Comparison of ENCODE assay signal across 19 cellular contexts in the genomic region with DNA sequence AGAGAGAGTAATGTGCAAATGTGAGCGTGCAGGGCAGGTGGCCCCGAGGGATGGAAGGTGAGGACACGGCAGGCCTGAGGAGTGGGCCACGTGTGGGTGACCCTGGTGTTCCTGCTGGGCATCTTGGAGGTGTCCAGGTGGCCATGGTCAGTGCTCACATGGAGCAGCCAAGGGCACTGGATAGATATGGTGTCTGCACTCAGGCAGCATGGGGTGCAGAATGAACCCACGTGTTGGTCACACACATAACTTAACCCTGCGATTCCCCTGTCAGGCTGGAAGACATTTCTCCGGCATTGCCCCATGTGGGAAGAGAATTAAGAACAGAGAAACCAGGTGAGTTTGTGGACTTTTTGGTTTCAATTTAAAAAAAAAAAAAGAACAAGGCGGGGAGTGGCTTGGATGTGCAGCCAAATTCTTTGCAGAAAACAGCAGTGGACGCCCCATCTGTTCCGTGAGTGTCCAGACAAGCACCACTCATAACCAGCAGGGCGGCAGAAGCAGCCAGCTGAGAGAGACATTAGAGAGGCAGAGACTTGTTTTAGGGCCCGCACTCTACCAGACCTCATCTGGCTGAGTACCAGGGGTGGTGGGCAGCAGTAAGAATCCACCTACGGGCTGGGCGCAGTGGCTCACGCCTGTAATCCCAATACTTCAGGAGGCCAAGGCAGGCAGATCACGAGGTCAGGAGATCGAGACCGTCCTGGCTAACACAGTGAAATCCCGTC.
"Had no signal": no experiment of that assay in that cellular context is flagged by ENCODE, and none has a peak within 500 bp of the region (broad histone marks: within the 10 kb centered on the region; RNA-seq: fewer than 3 reads in every experiment).

No MANE protein-coding gene starts in this region.

- H3K9me3 ChIP-seq: ovary, testis had no signal

- H3K27me3 ChIP-seq: ovary, sigmoid colon, testis had no signal

- H3K4me3 ChIP-seq: lung, ovary, sigmoid colon, testis had no signal

- H3K4me1 ChIP-seq: sigmoid colon, testis had no signal

- H3K4me1 Mint-ChIP-seq: activated B cell treated with CpG ODN at 0.5 μM for 24 hours; activated naive CD8-positive, alpha-beta T cell treated with anti-CD3 and anti-CD28 coated beads, Interleukin-2, amount 10 ng/mL, durations not matched to agents 7 days and 5 days; stimulated activated naive CD8-positive, alpha-beta T cell treated with anti-CD3 and anti-CD28 coated beads, Interleukin-15, amount 100 ng/mL, for 72 hours had no signal

- H3K27ac Mint-ChIP-seq: activated B cell treated with CpG ODN at 0.5 μM for 24 hours; activated CD8-positive, alpha-beta T cell treated with anti-CD3 and anti-CD28 coated beads, Interleukin-2, amount 10 ng/mL, durations not matched to agents 7 days and 5 days; activated naive CD8-positive, alpha-beta T cell treated with anti-CD3 and anti-CD28 coated beads, Interleukin-2, amount 10 ng/mL, durations not matched to agents 7 days and 5 days; effector memory CD8-positive, alpha-beta T cell; T-helper 1 cell treated with Interleukin-12 subunit alpha and Interleukin-12 subunit beta and Interleukin-4 antibody, amounts not matched to agents 30 μg/mL and 1 μg/mL, for 36 hours had no signal

- DNase-seq: activated B cell treated with CpG ODN at 0.5 μM for 24 hours; activated CD4-positive, alpha-beta T cell treated with anti-CD3 and anti-CD28 coated beads for 48 hours; activated CD8-positive, alpha-beta T cell treated with anti-CD3 and anti-CD28 coated beads, Interleukin-2, amount 10 ng/mL, durations not matched to agents 7 days and 5 days; activated naive CD4-positive, alpha-beta T cell; activated naive CD8-positive, alpha-beta T cell treated with anti-CD3 and anti-CD28 coated beads, Interleukin-2, amount 10 ng/mL, durations not matched to agents 7 days and 5 days; dermis blood vessel endothelial cell; effector memory CD8-positive, alpha-beta T cell; foreskin melanocyte; head of caudate nucleus; left cardiac atrium; ovary; sigmoid colon; stimulated activated CD4-positive, alpha-beta T cell treated with anti-CD3 and anti-CD28 coated beads, Interleukin-1b, Interleukin-23, amount 100 ng/mL, for 48 hours; stimulated activated naive CD8-positive, alpha-beta T cell treated with anti-CD3 and anti-CD28 coated beads, Interleukin-15, amount 100 ng/mL, for 72 hours; testis had no signal

- H3K27me3 Mint-ChIP-seq: activated B cell treated with CpG ODN at 0.5 μM for 24 hours had no signal

- ATAC-seq: activated CD8-positive, alpha-beta T cell treated with anti-CD3 and anti-CD28 coated beads, Interleukin-2, amount 10 ng/mL, durations not matched to agents 7 days and 5 days; effector memory CD8-positive, alpha-beta T cell; stimulated activated naive CD8-positive, alpha-beta T cell treated with anti-CD3 and anti-CD28 coated beads, Interleukin-15, amount 100 ng/mL, for 72 hours had no signal

- H3K4me3 Mint-ChIP-seq: activated B cell treated with CpG ODN at 0.5 μM for 24 hours; activated CD8-positive, alpha-beta T cell treated with anti-CD3 and anti-CD28 coated beads, Interleukin-2, amount 10 ng/mL, durations not matched to agents 7 days and 5 days; activated naive CD8-positive, alpha-beta T cell treated with anti-CD3 and anti-CD28 coated beads, Interleukin-2, amount 10 ng/mL, durations not matched to agents 7 days and 5 days; brain; effector memory CD8-positive, alpha-beta T cell; stimulated activated naive CD8-positive, alpha-beta T cell treated with anti-CD3 and anti-CD28 coated beads, Interleukin-15, amount 100 ng/mL, for 72 hours; T-helper 1 cell treated with Interleukin-12 subunit alpha and Interleukin-12 subunit beta and Interleukin-4 antibody, amounts not matched to agents 30 μg/mL and 1 μg/mL, for 36 hours had no signal

- H3K9me3 Mint-ChIP-seq: effector memory CD8-positive, alpha-beta T cell had no signal

- H3K27ac ChIP-seq: epithelial cell of prostate, ovary, sigmoid colon, testis had no signal

- H3K36me3 Mint-ChIP-seq: activated naive CD8-positive, alpha-beta T cell treated with anti-CD3 and anti-CD28 coated beads, Interleukin-2, amount 10 ng/mL, durations not matched to agents 7 days and 5 days; brain had no signal

- H3K36me3 ChIP-seq: ovary, sigmoid colon had no signal
